ENCODE assay signal across 20 cellular contexts in the genomic region with DNA sequence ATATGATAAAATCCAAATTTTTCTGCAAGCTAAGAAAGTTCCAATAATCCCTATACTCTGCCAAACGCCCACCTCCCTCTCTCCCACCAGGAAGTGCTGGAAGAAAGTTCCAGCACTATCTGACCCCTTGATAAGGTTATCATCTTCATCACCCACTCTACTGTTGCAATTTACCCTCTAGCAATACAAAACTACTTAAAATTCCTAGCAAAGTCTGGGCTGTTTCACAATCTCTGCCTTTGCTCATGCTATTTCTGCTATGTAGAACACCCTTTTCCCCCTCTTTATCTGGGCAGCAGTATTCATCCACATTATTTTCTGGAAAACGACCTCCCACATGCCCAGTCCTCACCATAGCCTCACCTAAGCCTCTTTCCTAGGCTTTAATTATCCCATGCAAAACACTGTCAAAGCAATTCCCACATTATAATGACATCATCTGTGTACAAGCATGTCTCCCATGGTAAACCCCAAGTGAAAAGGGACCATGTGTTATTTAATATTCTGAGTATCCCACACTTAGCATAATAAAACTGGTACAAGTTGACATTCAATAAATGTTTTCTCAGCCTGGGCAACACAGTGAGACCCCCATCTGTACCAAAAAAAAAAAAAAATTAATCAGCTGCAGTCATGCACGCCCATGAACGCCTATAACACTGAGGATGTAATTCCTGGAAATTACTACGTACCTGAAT. TPM values are rescaled to one million over a fixed set of nuclear protein-coding genes. Genes with fewer than 3 reads are reported as not detected.
DNase-seq lines count a peak whose midpoint lies in the region; ATAC-seq and TF ChIP-seq lines count a peak whose summit lies in the region.
"Had no signal": no experiment of that assay in that cellular context is flagged by ENCODE, and none has a peak within 500 bp of the region (broad histone marks: within the 10 kb centered on the region; RNA-seq: fewer than 3 reads in every experiment).

No MANE protein-coding gene starts in this region.

- H3K27me3 Mint-ChIP-seq in activated T-cell treated with anti-CD3 and anti-CD28 coated beads, Interleukin-2, amount 50 U/mL, for 24 hours, result no peaks in the 10 kb centered on the region
- no peaks in the 10 kb centered on the region for H3K27me3 Mint-ChIP-seq in activated T-helper 17 cell treated with anti-CD3 and anti-CD28 coated beads, Interleukin-2, amount 50 U/mL, for 72 hours
- H3K27me3 Mint-ChIP-seq: naive B cell had no signal

- H3K27ac Mint-ChIP-seq in activated T-cell treated with anti-CD3 and anti-CD28 coated beads, Interleukin-2, amount 50 U/mL, for 24 hours, result peak overlapping the region; percentile 7
- peak overlapping the region; percentile 58 for H3K27ac Mint-ChIP-seq in activated T-helper 17 cell treated with anti-CD3 and anti-CD28 coated beads, Interleukin-2, amount 50 U/mL, for 72 hours

- no peak overlapping the region for H3K27ac ChIP-seq in left lung
- H3K27ac ChIP-seq in subcutaneous abdominal adipose tissue (ENCODE audit: low read depth, low read length), result peak overlapping the region; percentile 50
- H3K27ac ChIP-seq: epithelial cell of prostate, heart right ventricle had no signal

- H3K9me3 ChIP-seq in left lung (no peaks in the 10 kb centered on the region), subcutaneous abdominal adipose tissue (ENCODE audit: control insufficient read depth in 5 of 5, low read length in 5 of 5) (no peaks in the 10 kb centered on the region)
- H3K9me3 ChIP-seq: heart right ventricle had no signal

- no peak overlapping the region for H3K4me3 Mint-ChIP-seq in activated T-cell treated with anti-CD3 and anti-CD28 coated beads, Interleukin-2, amount 50 U/mL, for 24 hours
- H3K4me3 Mint-ChIP-seq in activated T-helper 17 cell treated with anti-CD3 and anti-CD28 coated beads, Interleukin-2, amount 50 U/mL, for 72 hours, result peak overlapping the region; percentile 28

- H3K9me3 Mint-ChIP-seq in activated T-cell treated with anti-CD3 and anti-CD28 coated beads, Interleukin-2, amount 50 U/mL, for 24 hours, result no peaks in the 10 kb centered on the region
- H3K9me3 Mint-ChIP-seq in activated T-helper 17 cell treated with anti-CD3 and anti-CD28 coated beads, Interleukin-2, amount 50 U/mL, for 72 hours, result no peaks in the 10 kb centered on the region
- H3K9me3 Mint-ChIP-seq: naive B cell had no signal

- no peaks in the 10 kb centered on the region for H3K27me3 ChIP-seq in left lung
- no peaks in the 10 kb centered on the region for H3K27me3 ChIP-seq in subcutaneous abdominal adipose tissue (ENCODE audit: control insufficient read depth in 5 of 5, insufficient read depth in 4 of 5, low read length in 5 of 5)
- H3K27me3 ChIP-seq: heart right ventricle had no signal

- H3K36me3 ChIP-seq in left lung (no peaks in the 10 kb centered on the region), subcutaneous abdominal adipose tissue (ENCODE audit: control insufficient read depth in 5 of 5, insufficient read depth in 5 of 5, low read length in 5 of 5) (no peaks in the 10 kb centered on the region)
- H3K36me3 ChIP-seq: heart right ventricle had no signal

- intact Hi-C loops in left lung (cut with DNase I), result no loop called here

- H3K4me3 ChIP-seq in left lung, result no peak overlapping the region
- H3K4me3 ChIP-seq in subcutaneous abdominal adipose tissue (ENCODE audit: low read depth in 1 of 5, low read length in 5 of 5), result no peak overlapping the region
- H3K4me3 ChIP-seq: heart right ventricle had no signal

- no peaks in the 10 kb centered on the region for H3K36me3 Mint-ChIP-seq in activated T-cell treated with anti-CD3 and anti-CD28 coated beads, Interleukin-2, amount 50 U/mL, for 24 hours (ENCODE audit: low read depth)
- peaks cover 33% of the 10 kb centered on the region for H3K36me3 Mint-ChIP-seq in activated T-helper 17 cell treated with anti-CD3 and anti-CD28 coated beads, Interleukin-2, amount 50 U/mL, for 72 hours (ENCODE audit: low read depth)
- H3K36me3 Mint-ChIP-seq: naive B cell had no signal

- peaks cover 32% of the 10 kb centered on the region for H3K4me1 Mint-ChIP-seq in activated T-cell treated with anti-CD3 and anti-CD28 coated beads, Interleukin-2, amount 50 U/mL, for 24 hours (ENCODE audit: low read depth)
- H3K4me1 Mint-ChIP-seq in activated T-helper 17 cell treated with anti-CD3 and anti-CD28 coated beads, Interleukin-2, amount 50 U/mL, for 72 hours, result peaks cover 27% of the 10 kb centered on the region

- ATAC-seq in activated T-helper 17 cell treated with anti-CD3 and anti-CD28 coated beads, Interleukin-2, amount 50 U/mL, for 72 hours (replicated peaks), result no peak
- ATAC-seq in left lung, result peak; percentile 25
- ATAC-seq in GM18858 (IDR thresholded peaks at IDR 0.05; ENCODE audit: unreplicated experiment), result no peak
- ATAC-seq in GM21447 (IDR thresholded peaks at IDR 0.05; ENCODE audit: unreplicated experiment), result no peak
- ATAC-seq: heart right ventricle had no signal

- no peak for DNase-seq in activated T-cell treated with anti-CD3 and anti-CD28 coated beads, Interleukin-2, amount 50 U/mL, for 24 hours
- no peak for DNase-seq in activated T-cell treated with anti-CD3 and anti-CD28 coated beads, Interleukin-2, amount 50 U/mL, for 1 hour
- no peak for DNase-seq in left lung
- DNase-seq in NCI-H1092 treated with DMSO at 0.1 percent for 48 hours (lab: John Stamatoyannopoulos, UW), result no peak
- DNase-seq: COR-L47, heart right ventricle, naive B cell, NCI-H1930, NCI-H69 had no signal

- no peak overlapping the region for H3K9ac ChIP-seq in subcutaneous abdominal adipose tissue (ENCODE audit: low read length in 5 of 5)

- TF ChIP-seq CTCF in left lung (IDR thresholded peaks at IDR 0.05), result no peak

- H3K4me1 ChIP-seq in left lung (peaks cover 11 to 74% of the 10 kb centered on the region in 2 donors), subcutaneous abdominal adipose tissue (ENCODE audit: control insufficient read depth in 5 of 5, insufficient read depth in 5 of 5, low read length in 5 of 5) (peaks cover 2 to 36% (median 33%) of the 10 kb centered on the region in 5 donors)

RNA-seq across cellular contexts. Expression of gene F11R, which starts 11.9 kb away (rescaled TPM):
- total RNA-seq in activated T-helper 17 cell treated with anti-CD3 and anti-CD28 coated beads, Interleukin-2, amount 50 U/mL, for 72 hours, result 100 to 1,000 TPM in 1 of 2 donors, 10 to 100 TPM in 1; 13.0 to 110 TPM
- total RNA-seq in left lung, result 100 to 1,000 TPM; 142 to 164 TPM

RNA-seq across cellular contexts. Expression of gene TSTD1, which starts 29.8 kb away (rescaled TPM):
- 100 to 1,000 TPM in 1 of 2 donors, 10 to 100 TPM in 1; 38.7 to 119 TPM for total RNA-seq in activated T-helper 17 cell treated with anti-CD3 and anti-CD28 coated beads, Interleukin-2, amount 50 U/mL, for 72 hours
- 10 to 100 TPM; 35.1 to 73.5 TPM for total RNA-seq in left lung

RNA-seq across cellular contexts. Expression of gene USF1, which starts 36.8 kb away (rescaled TPM):
- total RNA-seq in activated T-helper 17 cell treated with anti-CD3 and anti-CD28 coated beads, Interleukin-2, amount 50 U/mL, for 72 hours, result 10 to 100 TPM; 51.6 to 66.9 TPM
- 10 to 100 TPM; 56.1 to 72.4 TPM for total RNA-seq in left lung

RNA-seq across cellular contexts. Expression of gene ITLN2, which starts 54.4 kb away (rescaled TPM):
- total RNA-seq in activated T-helper 17 cell treated with anti-CD3 and anti-CD28 coated beads, Interleukin-2, amount 50 U/mL, for 72 hours, result not detected
- 1 to 10 TPM; 1.5 to 1.8 TPM for total RNA-seq in left lung
- total RNA-seq: A673; heart right ventricle; HT-29; kidney epithelial cell; pulmonary artery endothelial cell; T-helper 2 cell treated with Interferon-gamma antibody and Interleukin-4, amounts not matched to agents 100 ng/mL and 5 ng/mL, for 36 hours; temporal lobe had no signal
